ENCODE assay signal across 9 cellular contexts in genomic region chr2:128472789-128473174, GRCh38.
DNase-seq lines count a peak whose midpoint lies in the region; ATAC-seq and TF ChIP-seq lines count a peak whose summit lies in the region.
"Had no signal": no experiment of that assay in that cellular context is flagged by ENCODE, and none has a peak within 500 bp of the region (broad histone marks: within the 10 kb centered on the region; RNA-seq: fewer than 3 reads in every experiment).

No MANE protein-coding gene starts in this region.

- H3K27me3 ChIP-seq in fibroblast of lung (ENCODE audit: control insufficient read depth, insufficient read depth, low read length): no peaks in the 10 kb centered on the region
- no peaks in the 10 kb centered on the region for H3K27me3 ChIP-seq in subcutaneous abdominal adipose tissue (ENCODE audit: control insufficient read depth in 5 of 5, insufficient read depth in 4 of 5, low read length in 5 of 5)
- no peaks in the 10 kb centered on the region for H3K27me3 ChIP-seq in H9 (ENCODE audit: insufficient read depth, low read length)

- H3K79me2 ChIP-seq in fibroblast of lung (ENCODE audit: control insufficient read depth, insufficient read depth, low read length) (no peaks in the 10 kb centered on the region), H9 (ENCODE audit: insufficient read depth, low read length) (no peaks in the 10 kb centered on the region)

- H3K18ac ChIP-seq in H9 (ENCODE audit: insufficient read length, low read depth, low read length): no peak overlapping the region

- WGBS in H9 (ENCODE audit: extremely low coverage, insufficient read length, low lambda C conversion rate): no CpG with 5 or more reads among the region's 5 CpGs

- H3K4me3 Mint-ChIP-seq in activated CD4-positive, alpha-beta T cell treated with anti-CD3 and anti-CD28 coated beads for 36 hours: no peak overlapping the region
- H3K4me3 Mint-ChIP-seq in H9: no peak overlapping the region

- H3K9me3 ChIP-seq in fibroblast of lung (ENCODE audit: control insufficient read depth, insufficient read depth, low read depth, low read length) (no peaks in the 10 kb centered on the region), subcutaneous abdominal adipose tissue (ENCODE audit: control insufficient read depth in 5 of 5, low read length in 5 of 5) (peaks cover 9 to 28% (median 28%) of the 10 kb centered on the region in 5 donors), H9 (ENCODE audit: control insufficient read depth, low read depth, low read length) (peaks cover 12% of the 10 kb centered on the region)

- H3K9ac ChIP-seq in fibroblast of lung (ENCODE audit: insufficient read depth, low read length): no peak overlapping the region
- H3K9ac ChIP-seq in subcutaneous abdominal adipose tissue (ENCODE audit: low read length in 5 of 5): no peak overlapping the region
- no peak overlapping the region for H3K9ac ChIP-seq in H9 (ENCODE audit: extremely low read depth, insufficient read length, low read length)

- no peak overlapping the region for H2BK20ac ChIP-seq in H9 (ENCODE audit: low read depth, low read length, poor library complexity, severe bottlenecking)

- H3K14ac ChIP-seq in H9 (ENCODE audit: insufficient read depth, low read length): no peak overlapping the region

- H4K8ac ChIP-seq in H9 (replicated peaks; ENCODE audit: insufficient read length, low read depth, low read length): no peak overlapping the region

- peaks cover 14% of the 10 kb centered on the region for H3K27me3 Mint-ChIP-seq in activated CD4-positive, alpha-beta T cell treated with anti-CD3 and anti-CD28 coated beads for 36 hours
- peaks cover 8% of the 10 kb centered on the region for H3K27me3 Mint-ChIP-seq in H9 (ENCODE audit: low read depth)

- peaks cover 11% of the 10 kb centered on the region for H3K4me1 Mint-ChIP-seq in activated CD4-positive, alpha-beta T cell treated with anti-CD3 and anti-CD28 coated beads for 36 hours
- H3K4me1 Mint-ChIP-seq in H9: peaks cover 5 to 12% of the 10 kb centered on the region in 2 experiments

- no peak for TF ChIP-seq CTCF in fibroblast of lung (conservative IDR thresholded peaks at IDR 0.05 in 1 of 2, IDR thresholded peaks at IDR 0.05 in 1 of 2; ENCODE audit: low read depth in 1 of 2, low read length in 2 of 2)
- TF ChIP-seq CTCF in H9 (conservative IDR thresholded peaks at IDR 0.05): no peak

- H2BK5ac ChIP-seq in H9 (ENCODE audit: insufficient read length, low read length): no peak overlapping the region

- no peak for DNase-seq in activated CD4-positive, alpha-beta T cell treated with anti-CD3 and anti-CD28 coated beads for 36 hours
- no peak for DNase-seq in activated CD4-positive, alpha-beta T cell treated with anti-CD3 and anti-CD28 coated beads, Interleukin-2, amount 50 U/mL, for 48 hours
- peak; percentile 32 to 68 for DNase-seq in fibroblast of lung (ENCODE audit: low read depth in 2 of 2)
- no peak for DNase-seq in DMS53 (lab: John Stamatoyannopoulos, UW)
- no peak for DNase-seq in H9
- no peak for DNase-seq in retina

- H3K23ac ChIP-seq in H9 (ENCODE audit: insufficient read length, low read depth, low read length): no peak overlapping the region

- CTCF ChIA-PET in activated CD4-positive, alpha-beta T cell treated with anti-CD3 and anti-CD28 coated beads for 36 hours (lab: Charles Lee): no interaction called here

- H3K9me3 Mint-ChIP-seq in activated CD4-positive, alpha-beta T cell treated with anti-CD3 and anti-CD28 coated beads for 36 hours (ENCODE audit: low read depth): peaks cover 22% of the 10 kb centered on the region
- peaks cover 31 to 36% of the 10 kb centered on the region in 2 experiments for H3K9me3 Mint-ChIP-seq in H9

- no peak overlapping the region for H3K4me3 ChIP-seq in fibroblast of lung (replicated peaks in 1 of 4; ENCODE audit: control extremely low read depth in 1 of 4, insufficient read depth in 1 of 4, low read depth in 3 of 4, low read length in 4 of 4)
- peak overlapping the region in 3 of 5 donors; percentile 17 to 62 (median 46) for H3K4me3 ChIP-seq in subcutaneous abdominal adipose tissue (ENCODE audit: low read depth in 1 of 5, low read length in 5 of 5)
- H3K4me3 ChIP-seq: A549 had no signal

- intact Hi-C loops in activated CD4-positive, alpha-beta T cell treated with anti-CD3 and anti-CD28 coated beads for 36 hours (cut with DNase I, micrococcal nuclease): loop anchor here in 1 of 2 experiments (2.0 kb wide), 1 partner anchor 64 kb away; no protein-coding TSS in a partner anchor

- no peak overlapping the region for H2BK15ac ChIP-seq in H9 (ENCODE audit: low read depth, low read length)

- peak; percentile 58 for ATAC-seq in activated CD4-positive, alpha-beta T cell treated with anti-CD3 and anti-CD28 coated beads for 36 hours
- peak; percentile 44 for ATAC-seq in HG03354 (IDR thresholded peaks at IDR 0.05; ENCODE audit: poor library complexity, severe bottlenecking, unreplicated experiment)
- ATAC-seq: A549 had no signal

- H3K36me3 ChIP-seq in fibroblast of lung (ENCODE audit: control insufficient read depth, insufficient read depth, low read length) (no peaks in the 10 kb centered on the region), subcutaneous abdominal adipose tissue (ENCODE audit: control insufficient read depth in 5 of 5, insufficient read depth in 5 of 5, low read length in 5 of 5) (no peaks in the 10 kb centered on the region)

- no peak overlapping the region for H3K27ac ChIP-seq in fibroblast of lung (ENCODE audit: insufficient read depth, low read length)
- H3K27ac ChIP-seq in subcutaneous abdominal adipose tissue (ENCODE audit: low read depth, low read length): no peak overlapping the region
- H3K27ac ChIP-seq in H9 (ENCODE audit: insufficient read length, low read depth, low read length): no peak overlapping the region
- H3K27ac ChIP-seq: A549 had no signal

- H3K27ac Mint-ChIP-seq in activated CD4-positive, alpha-beta T cell treated with anti-CD3 and anti-CD28 coated beads for 36 hours: no peak overlapping the region
- no peak overlapping the region for H3K27ac Mint-ChIP-seq in H9

- H2AFZ ChIP-seq in fibroblast of lung (ENCODE audit: low read length) (no peak overlapping the region), H9 (ENCODE audit: low read length) (no peak overlapping the region)

- H4K91ac ChIP-seq in H9 (ENCODE audit: insufficient read length, low read depth, low read length): no peak overlapping the region

- H3K4me2 ChIP-seq in fibroblast of lung (ENCODE audit: extremely low read depth, insufficient read depth, low read length) (no peak overlapping the region), H9 (ENCODE audit: insufficient read depth, insufficient read length, low read length) (no peak overlapping the region)
- H3K4me2 ChIP-seq: A549 had no signal

- H3T11ph ChIP-seq in H9 (ENCODE audit: low read length): no peak overlapping the region

- H3K4ac ChIP-seq in H9 (ENCODE audit: low read depth, low read length): no peak overlapping the region

- no peaks in the 10 kb centered on the region for H3K79me1 ChIP-seq in H9 (ENCODE audit: insufficient read depth, low read depth, low read length, poor library complexity, severe bottlenecking)

- peaks cover 4% of the 10 kb centered on the region for H3K4me1 ChIP-seq in fibroblast of lung (ENCODE audit: control insufficient read depth, extremely low read depth, insufficient read depth, low read length)
- H3K4me1 ChIP-seq in subcutaneous abdominal adipose tissue (ENCODE audit: control insufficient read depth in 5 of 5, insufficient read depth in 5 of 5, low read length in 5 of 5): peaks cover 2 to 23% (median 20%) of the 10 kb centered on the region in 5 donors
- H3K4me1 ChIP-seq in H9 (ENCODE audit: insufficient read depth, low read length): no peaks in the 10 kb centered on the region
- H3K4me1 ChIP-seq: A549 had no signal

- H2AK5ac ChIP-seq in H9 (ENCODE audit: insufficient read length, low read length): no peak overlapping the region

- H3K36me3 Mint-ChIP-seq in activated CD4-positive, alpha-beta T cell treated with anti-CD3 and anti-CD28 coated beads for 36 hours (ENCODE audit: low read depth): peaks cover 7% of the 10 kb centered on the region
- peaks cover 22 to 30% (median 23%) of the 10 kb centered on the region in 3 experiments for H3K36me3 Mint-ChIP-seq in H9 (ENCODE audit: insufficient read depth in 1 of 3, low read depth in 3 of 3)

- no peak overlapping the region for H2BK120ac ChIP-seq in H9 (ENCODE audit: low read depth, low read length, poor library complexity, severe bottlenecking)

- no peak overlapping the region for H2BK12ac ChIP-seq in H9 (ENCODE audit: insufficient read length, low read depth, low read length)

- no peaks in the 10 kb centered on the region for H3K23me2 ChIP-seq in H9 (ENCODE audit: insufficient read length, low read depth, low read length, poor library complexity, severe bottlenecking)

- POLR2A ChIA-PET in activated CD4-positive, alpha-beta T cell treated with anti-CD3 and anti-CD28 coated beads for 36 hours (lab: Charles Lee): interaction anchor here (0.6 kb wide), 1 partner anchor 149 kb away, joined by 3 read pairs; no protein-coding TSS in a partner anchor

- H3K56ac ChIP-seq in H9 (ENCODE audit: insufficient read length, low read depth, low read length): no peak overlapping the region

- no peak overlapping the region for H4K5ac ChIP-seq in H9 (ENCODE audit: insufficient read length, low read depth, low read length)

- no peaks in the 10 kb centered on the region for H4K20me1 ChIP-seq in fibroblast of lung (ENCODE audit: control insufficient read depth, extremely low read depth, insufficient read depth, low read length)
- H4K20me1 ChIP-seq in H9 (ENCODE audit: control insufficient read depth, insufficient read depth, insufficient read length): no peaks in the 10 kb centered on the region

Comparison
In these comparisons a context has a peak if more than half of its experiments do, and no peak if none do; other contexts are left out.
1. DNase-seq: peak in fibroblast of lung (2 of 2); none in activated CD4-positive, alpha-beta T cell treated with anti-CD3 and anti-CD28 coated beads for 36 hours (single experiment), activated CD4-positive, alpha-beta T cell treated with anti-CD3 and anti-CD28 coated beads, Interleukin-2, amount 50 U/mL, for 48 hours (0 of 2), DMS53 (single experiment), H9 (single experiment) and retina (single experiment).
2. H3K4me3 ChIP-seq: peak in subcutaneous abdominal adipose tissue (3 of 5); none in fibroblast of lung (0 of 4).